Comparison of ENCODE assay signal across 15 cellular contexts in the genomic region with DNA sequence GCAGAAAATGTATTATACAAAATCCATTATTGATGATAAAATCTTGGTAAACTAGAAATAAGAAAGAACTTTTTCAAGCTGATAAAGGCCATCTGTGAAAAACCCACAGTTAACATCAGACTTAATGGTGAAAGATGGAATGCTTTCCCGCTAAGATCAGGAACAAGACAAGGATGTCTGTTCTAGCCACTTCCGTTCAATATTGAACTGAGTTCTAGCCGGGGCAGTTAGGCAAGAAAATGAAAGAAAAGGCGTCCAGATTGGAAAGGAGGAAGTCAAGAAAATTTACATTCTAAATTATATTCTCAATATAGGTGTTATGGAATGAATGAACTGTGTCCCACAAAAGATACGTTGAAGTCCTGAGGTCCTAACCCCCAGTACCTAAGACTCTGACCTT. TPM values are rescaled to one million over a fixed set of nuclear protein-coding genes. Genes with fewer than 3 reads are reported as not detected.
DNase-seq lines count a peak whose midpoint lies in the region; ATAC-seq and TF ChIP-seq lines count a peak whose summit lies in the region.
"Had no signal": no experiment of that assay in that cellular context is flagged by ENCODE, and none has a peak within 500 bp of the region (broad histone marks: within the 10 kb centered on the region; RNA-seq: fewer than 3 reads in every experiment).

No MANE protein-coding gene starts in this region.

- intact Hi-C loops in natural killer cell (cut with micrococcal nuclease) = no loop called here

- peaks cover 12 to 14% of the 10 kb centered on the region in 2 donors for H3K4me1 Mint-ChIP-seq in natural killer cell

- DNase-seq in HL-60 (ENCODE audit: low read depth in 1 of 2, low spot score in 1 of 2) (peak; percentile 13 to 49), OCI-M1 (lab: John Stamatoyannopoulos, UW) (peak; percentile 61), natural killer cell (no peak), GM13977 (ENCODE audit: low spot score) (no peak)
- no peak for DNase-seq in stimulated activated CD4-positive, alpha-beta T cell treated with anti-CD3 and anti-CD28 coated beads, Interleukin-2, amount 100 ng/mL, for 24 hours
- DNase-seq: AML-193; CD8-positive, alpha-beta memory T cell; NCI-H1105 treated with DMSO at 0.1 percent for 48 hours; NCI-H187; NCI-H748 treated with DMSO at 0.1 percent for 48 hours had no signal

- H3K27ac Mint-ChIP-seq in natural killer cell = no peak overlapping the region

- ATAC-seq in natural killer cell = no peak
- ATAC-seq in GM19395 (IDR thresholded peaks at IDR 0.05; ENCODE audit: unreplicated experiment) = no peak
- ATAC-seq in GM21515 (IDR thresholded peaks at IDR 0.05; ENCODE audit: unreplicated experiment) = no peak
- ATAC-seq: K562 had no signal

- no peaks in the 10 kb centered on the region for H3K9me3 Mint-ChIP-seq in natural killer cell
- H3K9me3 Mint-ChIP-seq: CD8-positive, alpha-beta memory T cell had no signal

- H3K36me3 Mint-ChIP-seq in natural killer cell = no peaks in the 10 kb centered on the region
- H3K36me3 Mint-ChIP-seq: CD8-positive, alpha-beta memory T cell had no signal

- 0 out of 2 replicates have a peak overlapping the region, but pooled peaks have one; percentile 21 for H3K27ac ChIP-seq in C4-2B
- H3K27ac ChIP-seq in HL-60 (replicated peaks) = peak overlapping the region; percentile 39; the same call in 1 of the 2 replicates

- no peak overlapping the region for H3K4me3 ChIP-seq in HL-60 (replicated peaks; ENCODE audit: insufficient read depth, low read length)
- H3K4me3 ChIP-seq: HAP-1, K562 had no signal

- TF ChIP-seq CTCF in C4-2B (conservative IDR thresholded peaks at IDR 0.05) (no peak), HL-60 (IDR thresholded peaks at IDR 0.05; ENCODE audit: insufficient read depth, low read length) (no peak), natural killer cell (IDR thresholded peaks at IDR 0.05) (no peak), GM13977 (IDR thresholded peaks at IDR 0.05; ENCODE audit: extremely low read depth, insufficient read depth, missing control alignments) (no peak)

- H3K27me3 ChIP-seq in HL-60 (ENCODE audit: insufficient read depth, poor library complexity, severe bottlenecking) = no peaks in the 10 kb centered on the region

- H3K27me3 Mint-ChIP-seq in natural killer cell (ENCODE audit: low read depth in 2 of 2) = peaks cover 5 to 9% of the 10 kb centered on the region in 2 donors

- peak overlapping the region; percentile 38 for H3K4me3 Mint-ChIP-seq in natural killer cell

- in situ Hi-C loops in GM13977 (cut with MboI; ENCODE audit: low pct_unique_long_range_greater_than_20kb, low sequenced_read_pairs, unreplicated experiment) = no loop called here

RNA-seq across cellular contexts. Expression of a gene that starts 39.1 kb away (rescaled TPM):
- 10 to 100 TPM; 20.8 to 33.7 (median 23.6) TPM for total RNA-seq in natural killer cell

Comparison
In these comparisons a context has a peak if more than half of its experiments do, and no peak if none do; other contexts are left out.
1. DNase-seq: peak in HL-60 (2 of 2) and OCI-M1 (single experiment); none in natural killer cell (single experiment), stimulated activated CD4-positive, alpha-beta T cell treated with anti-CD3 and anti-CD28 coated beads, Interleukin-2, amount 100 ng/mL, for 24 hours (0 of 2) and GM13977 (single experiment).